1 cellular context compared by ENCODE assay signal in the genomic region with DNA sequence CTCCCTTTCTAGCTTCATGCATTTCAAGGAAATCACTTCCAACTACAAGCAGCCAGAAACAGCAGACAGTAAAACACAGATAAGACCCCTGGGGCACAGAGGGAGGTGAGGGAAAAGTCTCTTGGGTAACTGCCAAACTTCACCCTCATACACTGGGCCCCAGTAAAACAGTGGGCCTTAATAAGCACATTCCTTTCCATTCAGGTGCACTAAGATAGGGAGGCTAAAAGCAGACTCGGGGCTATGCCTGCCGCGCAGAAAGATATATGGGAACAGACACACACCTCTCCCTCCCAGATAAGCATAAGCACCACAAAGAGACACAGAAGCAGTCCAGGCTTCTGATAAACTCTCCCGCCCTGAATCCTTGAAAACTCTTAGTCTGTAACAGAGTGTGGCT.
TF ChIP-seq lines count a peak whose summit lies in the region.

No MANE protein-coding gene starts in this region.

TF ChIP-seq in K562, 482 proteins besides CTCF, POLR2A, EP300 and RAD21 (continued from another document and continues in another):
- TF ChIP-seq, protein P1, sequence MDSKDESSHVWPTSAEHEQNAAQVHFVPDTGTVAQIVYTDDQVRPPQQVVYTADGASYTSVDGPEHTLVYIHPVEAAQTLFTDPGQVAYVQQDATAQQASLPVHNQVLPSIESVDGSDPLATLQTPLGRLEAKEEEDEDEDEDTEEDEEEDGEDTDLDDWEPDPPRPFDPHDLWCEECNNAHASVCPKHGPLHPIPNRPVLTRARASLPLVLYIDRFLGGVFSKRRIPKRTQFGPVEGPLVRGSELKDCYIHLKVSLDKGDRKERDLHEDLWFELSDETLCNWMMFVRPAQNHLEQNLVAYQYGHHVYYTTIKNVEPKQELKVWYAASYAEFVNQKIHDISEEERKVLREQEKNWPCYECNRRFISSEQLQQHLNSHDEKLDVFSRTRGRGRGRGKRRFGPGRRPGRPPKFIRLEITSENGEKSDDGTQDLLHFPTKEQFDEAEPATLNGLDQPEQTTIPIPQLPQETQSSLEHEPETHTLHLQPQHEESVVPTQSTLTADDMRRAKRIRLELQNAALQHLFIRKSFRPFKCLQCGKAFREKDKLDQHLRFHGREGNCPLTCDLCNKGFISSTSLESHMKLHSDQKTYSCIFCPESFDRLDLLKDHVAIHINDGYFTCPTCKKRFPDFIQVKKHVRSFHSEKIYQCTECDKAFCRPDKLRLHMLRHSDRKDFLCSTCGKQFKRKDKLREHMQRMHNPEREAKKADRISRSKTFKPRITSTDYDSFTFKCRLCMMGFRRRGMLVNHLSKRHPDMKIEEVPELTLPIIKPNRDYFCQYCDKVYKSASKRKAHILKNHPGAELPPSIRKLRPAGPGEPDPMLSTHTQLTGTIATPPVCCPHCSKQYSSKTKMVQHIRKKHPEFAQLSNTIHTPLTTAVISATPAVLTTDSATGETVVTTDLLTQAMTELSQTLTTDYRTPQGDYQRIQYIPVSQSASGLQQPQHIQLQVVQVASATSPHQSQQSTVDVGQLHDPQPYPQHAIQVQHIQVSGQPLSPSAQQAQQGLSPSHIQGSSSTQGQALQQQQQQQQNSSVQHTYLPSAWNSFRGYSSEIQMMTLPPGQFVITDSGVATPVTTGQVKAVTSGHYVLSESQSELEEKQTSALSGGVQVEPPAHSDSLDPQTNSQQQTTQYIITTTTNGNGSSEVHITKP (IDR thresholded peaks at IDR 0.05; ENCODE audit: partially characterized antibody) = no peak
- TF ChIP-seq PTTG1 (tag; IDR thresholded peaks at IDR 0.05; ENCODE audit: low read depth) (no peak), PML (IDR thresholded peaks at IDR 0.05; ENCODE audit: low read length) (peak; percentile 94), CREB1 (IDR thresholded peaks at IDR 0.05) (peak; percentile 60), CREB1 (CRISPR knock-in tag; IDR thresholded peaks at IDR 0.05) (no peak), TBL1XR1 (IDR thresholded peaks at IDR 0.05; ENCODE audit: low read length in 2 of 2) (peak; percentile 88 to 95; a peak in 3 of 4 replicates), RHOXF2B (CRISPR knock-in tag; conservative IDR thresholded peaks at IDR 0.05) (no peak), ATF7 (IDR thresholded peaks at IDR 0.05) (peak; percentile 75), RFX1 (IDR thresholded peaks at IDR 0.05) (no peak), NCOR1 (IDR thresholded peaks at IDR 0.05) (peak; percentile 99), PTRF (tag; IDR thresholded peaks at IDR 0.05) (no peak), CBX2 (IDR thresholded peaks at IDR 0.05; ENCODE audit: insufficient read depth, low read length, poor library complexity, severe bottlenecking) (no peak), TAF15 (IDR thresholded peaks at IDR 0.05; ENCODE audit: low read depth, low read length) (no peak), ZNF165 (CRISPR knock-in tag; IDR thresholded peaks at IDR 0.05; ENCODE audit: borderline replicate concordance) (no peak), ZNF239 (CRISPR knock-in tag; IDR thresholded peaks at IDR 0.05) (no peak), ZNF699 (CRISPR knock-in tag; IDR thresholded peaks at IDR 0.05; ENCODE audit: insufficient replicate concordance) (no peak), RBM25 (IDR thresholded peaks at IDR 0.05; ENCODE audit: low read depth, low read length, severe bottlenecking) (no peak), HDAC2 (IDR thresholded peaks at IDR 0.05) (peak; percentile 98), ARID1B (IDR thresholded peaks at IDR 0.05) (peak; percentile 99), HDAC6 (IDR thresholded peaks at IDR 0.05; ENCODE audit: low read depth, low read length) (no peak), POU5F1 (IDR thresholded peaks at IDR 0.05; ENCODE audit: borderline replicate concordance, low read depth, low read length, partially characterized antibody) (no peak), SMARCC2 (IDR thresholded peaks at IDR 0.05; ENCODE audit: low read depth) (peak; percentile 87), HMGN3 (IDR thresholded peaks at IDR 0.05; ENCODE audit: borderline replicate concordance, extremely low read depth, insufficient read length, low read depth, low read length) (no peak), HNRNPK (IDR thresholded peaks at IDR 0.05; ENCODE audit: low read depth, low read length, poor library complexity, severe bottlenecking) (no peak), MYBL2 (IDR thresholded peaks at IDR 0.05; ENCODE audit: low read depth) (no peak; the same call in 1 of the 2 replicates), MYBL2 (CRISPR knock-in tag; IDR thresholded peaks at IDR 0.05; ENCODE audit: borderline replicate concordance) (no peak), ZFPM2 (CRISPR knock-in tag; IDR thresholded peaks at IDR 0.05) (no peak), TCF3 (CRISPR knock-in tag; IDR thresholded peaks at IDR 0.05) (peak; percentile 98), ZNF77 (CRISPR knock-in tag; IDR thresholded peaks at IDR 0.05) (no peak), RAD51 (IDR thresholded peaks at IDR 0.05; ENCODE audit: borderline replicate concordance, low read depth) (peak; percentile 50; the same call in 1 of the 2 replicates), ZNF197 (CRISPR knock-in tag; IDR thresholded peaks at IDR 0.05; ENCODE audit: low read depth) (no peak), ZFX (CRISPR knock-in tag; IDR thresholded peaks at IDR 0.05) (no peak; the same call in 1 of the 2 replicates), ZC3H8 (IDR thresholded peaks at IDR 0.05) (peak; percentile 65; the same call in 1 of the 2 replicates), SIX5 (IDR thresholded peaks at IDR 0.05; ENCODE audit: borderline replicate concordance in 1 of 2, insufficient read depth in 1 of 2, low read depth in 1 of 2, low read length in 2 of 2) (no peak)
- TF ChIP-seq, protein P2, sequence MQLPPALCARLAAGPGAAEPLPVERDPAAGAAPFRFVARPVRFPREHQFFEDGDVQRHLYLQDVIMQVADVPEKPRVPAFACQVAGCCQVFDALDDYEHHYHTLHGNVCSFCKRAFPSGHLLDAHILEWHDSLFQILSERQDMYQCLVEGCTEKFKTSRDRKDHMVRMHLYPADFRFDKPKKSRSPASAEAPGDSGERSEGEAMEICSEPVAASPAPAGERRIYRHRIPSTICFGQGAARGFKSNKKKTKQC (CRISPR knock-in tag; IDR thresholded peaks at IDR 0.05) = no peak
- TF ChIP-seq, protein P3, sequence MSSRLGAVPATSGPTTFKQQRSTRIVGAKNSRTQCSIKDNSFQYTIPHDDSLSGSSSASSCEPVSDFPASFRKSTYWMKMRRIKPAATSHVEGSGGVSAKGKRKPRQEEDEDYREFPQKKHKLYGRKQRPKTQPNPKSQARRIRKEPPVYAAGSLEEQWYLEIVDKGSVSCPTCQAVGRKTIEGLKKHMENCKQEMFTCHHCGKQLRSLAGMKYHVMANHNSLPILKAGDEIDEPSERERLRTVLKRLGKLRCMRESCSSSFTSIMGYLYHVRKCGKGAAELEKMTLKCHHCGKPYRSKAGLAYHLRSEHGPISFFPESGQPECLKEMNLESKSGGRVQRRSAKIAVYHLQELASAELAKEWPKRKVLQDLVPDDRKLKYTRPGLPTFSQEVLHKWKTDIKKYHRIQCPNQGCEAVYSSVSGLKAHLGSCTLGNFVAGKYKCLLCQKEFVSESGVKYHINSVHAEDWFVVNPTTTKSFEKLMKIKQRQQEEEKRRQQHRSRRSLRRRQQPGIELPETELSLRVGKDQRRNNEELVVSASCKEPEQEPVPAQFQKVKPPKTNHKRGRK (tag; IDR thresholded peaks at IDR 0.05) = no peak
- TF ChIP-seq, protein P4, sequence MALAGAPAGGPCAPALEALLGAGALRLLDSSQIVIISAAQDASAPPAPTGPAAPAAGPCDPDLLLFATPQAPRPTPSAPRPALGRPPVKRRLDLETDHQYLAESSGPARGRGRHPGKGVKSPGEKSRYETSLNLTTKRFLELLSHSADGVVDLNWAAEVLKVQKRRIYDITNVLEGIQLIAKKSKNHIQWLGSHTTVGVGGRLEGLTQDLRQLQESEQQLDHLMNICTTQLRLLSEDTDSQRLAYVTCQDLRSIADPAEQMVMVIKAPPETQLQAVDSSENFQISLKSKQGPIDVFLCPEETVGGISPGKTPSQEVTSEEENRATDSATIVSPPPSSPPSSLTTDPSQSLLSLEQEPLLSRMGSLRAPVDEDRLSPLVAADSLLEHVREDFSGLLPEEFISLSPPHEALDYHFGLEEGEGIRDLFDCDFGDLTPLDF (CRISPR knock-in tag; IDR thresholded peaks at IDR 0.05) = no peak
- TF ChIP-seq, protein P5, sequence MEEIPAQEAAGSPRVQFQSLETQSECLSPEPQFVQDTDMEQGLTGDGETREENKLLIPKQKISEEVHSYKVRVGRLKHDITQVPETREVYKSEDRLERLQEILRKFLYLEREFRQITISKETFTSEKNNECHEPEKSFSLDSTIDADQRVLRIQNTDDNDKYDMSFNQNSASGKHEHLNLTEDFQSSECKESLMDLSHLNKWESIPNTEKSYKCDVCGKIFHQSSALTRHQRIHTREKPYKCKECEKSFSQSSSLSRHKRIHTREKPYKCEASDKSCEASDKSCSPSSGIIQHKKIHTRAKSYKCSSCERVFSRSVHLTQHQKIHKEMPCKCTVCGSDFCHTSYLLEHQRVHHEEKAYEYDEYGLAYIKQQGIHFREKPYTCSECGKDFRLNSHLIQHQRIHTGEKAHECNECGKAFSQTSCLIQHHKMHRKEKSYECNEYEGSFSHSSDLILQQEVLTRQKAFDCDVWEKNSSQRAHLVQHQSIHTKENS (CRISPR knock-in tag; IDR thresholded peaks at IDR 0.05) = no peak
- TF ChIP-seq, protein P6, sequence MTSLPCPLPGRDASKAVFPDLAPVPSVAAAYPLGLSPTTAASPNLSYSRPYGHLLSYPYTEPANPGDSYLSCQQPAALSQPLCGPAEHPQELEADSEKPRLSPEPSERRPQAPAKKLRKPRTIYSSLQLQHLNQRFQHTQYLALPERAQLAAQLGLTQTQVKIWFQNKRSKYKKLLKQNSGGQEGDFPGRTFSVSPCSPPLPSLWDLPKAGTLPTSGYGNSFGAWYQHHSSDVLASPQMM (CRISPR knock-in tag; IDR thresholded peaks at IDR 0.05) = no peak
- TF ChIP-seq, protein P7, sequence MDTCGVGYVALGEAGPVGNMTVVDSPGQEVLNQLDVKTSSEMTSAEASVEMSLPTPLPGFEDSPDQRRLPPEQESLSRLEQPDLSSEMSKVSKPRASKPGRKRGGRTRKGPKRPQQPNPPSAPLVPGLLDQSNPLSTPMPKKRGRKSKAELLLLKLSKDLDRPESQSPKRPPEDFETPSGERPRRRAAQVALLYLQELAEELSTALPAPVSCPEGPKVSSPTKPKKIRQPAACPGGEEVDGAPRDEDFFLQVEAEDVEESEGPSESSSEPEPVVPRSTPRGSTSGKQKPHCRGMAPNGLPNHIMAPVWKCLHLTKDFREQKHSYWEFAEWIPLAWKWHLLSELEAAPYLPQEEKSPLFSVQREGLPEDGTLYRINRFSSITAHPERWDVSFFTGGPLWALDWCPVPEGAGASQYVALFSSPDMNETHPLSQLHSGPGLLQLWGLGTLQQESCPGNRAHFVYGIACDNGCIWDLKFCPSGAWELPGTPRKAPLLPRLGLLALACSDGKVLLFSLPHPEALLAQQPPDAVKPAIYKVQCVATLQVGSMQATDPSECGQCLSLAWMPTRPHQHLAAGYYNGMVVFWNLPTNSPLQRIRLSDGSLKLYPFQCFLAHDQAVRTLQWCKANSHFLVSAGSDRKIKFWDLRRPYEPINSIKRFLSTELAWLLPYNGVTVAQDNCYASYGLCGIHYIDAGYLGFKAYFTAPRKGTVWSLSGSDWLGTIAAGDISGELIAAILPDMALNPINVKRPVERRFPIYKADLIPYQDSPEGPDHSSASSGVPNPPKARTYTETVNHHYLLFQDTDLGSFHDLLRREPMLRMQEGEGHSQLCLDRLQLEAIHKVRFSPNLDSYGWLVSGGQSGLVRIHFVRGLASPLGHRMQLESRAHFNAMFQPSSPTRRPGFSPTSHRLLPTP (IDR thresholded peaks at IDR 0.05; ENCODE audit: borderline replicate concordance, extremely low read depth, insufficient read length) = no peak
- TF ChIP-seq, protein P8, sequence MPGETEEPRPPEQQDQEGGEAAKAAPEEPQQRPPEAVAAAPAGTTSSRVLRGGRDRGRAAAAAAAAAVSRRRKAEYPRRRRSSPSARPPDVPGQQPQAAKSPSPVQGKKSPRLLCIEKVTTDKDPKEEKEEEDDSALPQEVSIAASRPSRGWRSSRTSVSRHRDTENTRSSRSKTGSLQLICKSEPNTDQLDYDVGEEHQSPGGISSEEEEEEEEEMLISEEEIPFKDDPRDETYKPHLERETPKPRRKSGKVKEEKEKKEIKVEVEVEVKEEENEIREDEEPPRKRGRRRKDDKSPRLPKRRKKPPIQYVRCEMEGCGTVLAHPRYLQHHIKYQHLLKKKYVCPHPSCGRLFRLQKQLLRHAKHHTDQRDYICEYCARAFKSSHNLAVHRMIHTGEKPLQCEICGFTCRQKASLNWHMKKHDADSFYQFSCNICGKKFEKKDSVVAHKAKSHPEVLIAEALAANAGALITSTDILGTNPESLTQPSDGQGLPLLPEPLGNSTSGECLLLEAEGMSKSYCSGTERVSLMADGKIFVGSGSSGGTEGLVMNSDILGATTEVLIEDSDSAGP (CRISPR knock-in tag; IDR thresholded peaks at IDR 0.05) = no peak
- TF ChIP-seq, protein P9, sequence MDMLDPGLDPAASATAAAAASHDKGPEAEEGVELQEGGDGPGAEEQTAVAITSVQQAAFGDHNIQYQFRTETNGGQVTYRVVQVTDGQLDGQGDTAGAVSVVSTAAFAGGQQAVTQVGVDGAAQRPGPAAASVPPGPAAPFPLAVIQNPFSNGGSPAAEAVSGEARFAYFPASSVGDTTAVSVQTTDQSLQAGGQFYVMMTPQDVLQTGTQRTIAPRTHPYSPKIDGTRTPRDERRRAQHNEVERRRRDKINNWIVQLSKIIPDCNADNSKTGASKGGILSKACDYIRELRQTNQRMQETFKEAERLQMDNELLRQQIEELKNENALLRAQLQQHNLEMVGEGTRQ (CRISPR knock-in tag; IDR thresholded peaks at IDR 0.05) = no peak
- TF ChIP-seq, protein P10, sequence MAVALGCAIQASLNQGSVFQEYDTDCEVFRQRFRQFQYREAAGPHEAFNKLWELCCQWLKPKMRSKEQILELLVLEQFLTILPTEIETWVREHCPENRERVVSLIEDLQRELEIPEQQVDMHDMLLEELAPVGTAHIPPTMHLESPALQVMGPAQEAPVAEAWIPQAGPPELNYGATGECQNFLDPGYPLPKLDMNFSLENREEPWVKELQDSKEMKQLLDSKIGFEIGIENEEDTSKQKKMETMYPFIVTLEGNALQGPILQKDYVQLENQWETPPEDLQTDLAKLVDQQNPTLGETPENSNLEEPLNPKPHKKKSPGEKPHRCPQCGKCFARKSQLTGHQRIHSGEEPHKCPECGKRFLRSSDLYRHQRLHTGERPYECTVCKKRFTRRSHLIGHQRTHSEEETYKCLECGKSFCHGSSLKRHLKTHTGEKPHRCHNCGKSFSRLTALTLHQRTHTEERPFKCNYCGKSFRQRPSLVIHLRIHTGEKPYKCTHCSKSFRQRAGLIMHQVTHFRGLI (CRISPR knock-in tag; IDR thresholded peaks at IDR 0.05) = no peak
- TF ChIP-seq, protein P11, sequence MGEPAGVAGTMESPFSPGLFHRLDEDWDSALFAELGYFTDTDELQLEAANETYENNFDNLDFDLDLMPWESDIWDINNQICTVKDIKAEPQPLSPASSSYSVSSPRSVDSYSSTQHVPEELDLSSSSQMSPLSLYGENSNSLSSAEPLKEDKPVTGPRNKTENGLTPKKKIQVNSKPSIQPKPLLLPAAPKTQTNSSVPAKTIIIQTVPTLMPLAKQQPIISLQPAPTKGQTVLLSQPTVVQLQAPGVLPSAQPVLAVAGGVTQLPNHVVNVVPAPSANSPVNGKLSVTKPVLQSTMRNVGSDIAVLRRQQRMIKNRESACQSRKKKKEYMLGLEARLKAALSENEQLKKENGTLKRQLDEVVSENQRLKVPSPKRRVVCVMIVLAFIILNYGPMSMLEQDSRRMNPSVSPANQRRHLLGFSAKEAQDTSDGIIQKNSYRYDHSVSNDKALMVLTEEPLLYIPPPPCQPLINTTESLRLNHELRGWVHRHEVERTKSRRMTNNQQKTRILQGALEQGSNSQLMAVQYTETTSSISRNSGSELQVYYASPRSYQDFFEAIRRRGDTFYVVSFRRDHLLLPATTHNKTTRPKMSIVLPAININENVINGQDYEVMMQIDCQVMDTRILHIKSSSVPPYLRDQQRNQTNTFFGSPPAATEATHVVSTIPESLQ (CRISPR knock-in tag; IDR thresholded peaks at IDR 0.05) = no peak
